In the genomic region with DNA sequence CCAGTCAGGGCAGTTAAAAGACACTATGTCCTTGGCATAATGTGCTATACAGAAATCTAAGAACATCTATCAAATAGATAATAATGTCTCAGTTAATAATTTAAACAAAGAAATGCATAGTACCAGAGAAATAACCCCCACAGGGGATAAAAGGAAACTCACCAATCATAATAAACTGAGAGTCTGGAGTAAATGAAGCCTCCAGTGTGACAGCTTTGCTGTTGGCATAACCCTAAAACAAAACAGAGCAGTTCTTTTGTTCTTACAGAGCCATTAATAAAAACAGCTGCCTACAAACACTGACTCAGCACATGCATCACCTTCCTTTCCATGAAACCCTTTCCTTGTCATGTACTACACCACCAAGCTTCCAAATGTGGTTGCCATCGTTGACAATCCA, we compare ENCODE assay signal across 17 cellular contexts. TPM values are rescaled to one million over a fixed set of nuclear protein-coding genes. Genes with fewer than 3 reads are reported as not detected.
DNase-seq lines count a peak whose midpoint lies in the region; ATAC-seq, FAIRE-seq and TF ChIP-seq lines count a peak whose summit lies in the region.
"Had no signal": no experiment of that assay in that cellular context is flagged by ENCODE, and none has a peak within 500 bp of the region (broad histone marks: within the 10 kb centered on the region; RNA-seq: fewer than 3 reads in every experiment).

No MANE protein-coding gene starts in this region.

- CTCF ChIA-PET in HepG2 (lab: Yijun Ruan, JAX; ENCODE audit: low intra/inter-chr PET ratio, low total read pairs), result no interaction called here

- H3K4me3 ChIP-seq in HepG2 (replicated peaks in 1 of 3; ENCODE audit: insufficient read depth in 1 of 3, low read depth in 2 of 3, low read length in 3 of 3) (no peak overlapping the region), right lobe of liver (no peak overlapping the region), fibroblast of pulmonary artery (replicated peaks; ENCODE audit: low read depth, low read length) (no peak overlapping the region), osteoblast (ENCODE audit: insufficient read depth, low read length) (no peak overlapping the region)
- H3K4me3 ChIP-seq: GM12878, lung had no signal

- in situ Hi-C loops in HepG2 (cut with HindIII; ENCODE audit: extremely low pct_ligation_motif_present, low pct_unique_long_range_greater_than_20kb), result no loop called here

- no TSS peak for BruUV-seq in HepG2 (replicated peaks; lab: Mats Ljungman, UMichigan)

- no peak for FAIRE-seq in HepG2 (lab: Jason Lieb, UNC)
- FAIRE-seq: G401.6, GM12878 had no signal

- TF ChIP-seq POLR2A in HepG2 (IDR thresholded peaks at IDR 0.05; ENCODE audit: insufficient read depth in 1 of 2, low read depth in 2 of 2, low read length in 2 of 2) (no peak), right lobe of liver (IDR thresholded peaks at IDR 0.05) (no peak)

- H3K27me3 Mint-ChIP-seq in activated T-helper 17 cell treated with anti-CD3 and anti-CD28 coated beads, Interleukin-2, amount 50 U/mL, for 72 hours, result no peaks in the 10 kb centered on the region
- H3K27me3 Mint-ChIP-seq in stimulated activated memory B cell treated with anti-CD40 and anti-IgM and Interleukin-4, amounts not matched to agents 10 μg/mL and 1 μg/mL and 100 μg/mL, for 72 hours, result no peaks in the 10 kb centered on the region

- H3K36me3 Mint-ChIP-seq in activated T-helper 17 cell treated with anti-CD3 and anti-CD28 coated beads, Interleukin-2, amount 50 U/mL, for 72 hours (ENCODE audit: low read depth), result peaks cover 100% of the 10 kb centered on the region
- H3K36me3 Mint-ChIP-seq in stimulated activated memory B cell treated with anti-CD40 and anti-IgM and Interleukin-4, amounts not matched to agents 10 μg/mL and 1 μg/mL and 100 μg/mL, for 72 hours, result peaks cover 79% of the 10 kb centered on the region

- H3K4me2 ChIP-seq in HepG2 (ENCODE audit: low read depth, low read length) (no peak overlapping the region), osteoblast (ENCODE audit: insufficient read depth, low read length) (no peak overlapping the region)

- intact Hi-C loops in HepG2 (cut with micrococcal nuclease; ENCODE audit: unreplicated experiment), result no loop called here
- intact Hi-C loops in right lobe of liver (cut with DNase I), result no loop called here

- H2AFZ ChIP-seq in HepG2 (ENCODE audit: low read length), result no peak overlapping the region
- H2AFZ ChIP-seq in osteoblast (ENCODE audit: low read length), result no peak overlapping the region

- no peaks in the 10 kb centered on the region for H3K9me3 Mint-ChIP-seq in activated T-helper 17 cell treated with anti-CD3 and anti-CD28 coated beads, Interleukin-2, amount 50 U/mL, for 72 hours
- H3K9me3 Mint-ChIP-seq in stimulated activated memory B cell treated with anti-CD40 and anti-IgM and Interleukin-4, amounts not matched to agents 10 μg/mL and 1 μg/mL and 100 μg/mL, for 72 hours, result no peaks in the 10 kb centered on the region
- H3K9me3 Mint-ChIP-seq: neural crest cell had no signal

- no peaks in the 10 kb centered on the region for H3K9me3 ChIP-seq in HepG2 (ENCODE audit: low read length)
- no peaks in the 10 kb centered on the region for H3K9me3 ChIP-seq in right lobe of liver
- H3K9me3 ChIP-seq in osteoblast (ENCODE audit: low read depth, low read length), result no peaks in the 10 kb centered on the region

- H3K4me1 ChIP-seq in HepG2 (ENCODE audit: insufficient read depth, low read length) (no peaks in the 10 kb centered on the region), right lobe of liver (peaks cover 0 to under 1% (median 0%) of the 10 kb centered on the region in 4 donors), osteoblast (ENCODE audit: insufficient read depth, low read length) (peaks cover under 1% of the 10 kb centered on the region)

- TF ChIP-seq EP300 in HepG2 (IDR thresholded peaks at IDR 0.05; ENCODE audit: low read depth in 2 of 2, low read length in 2 of 2) (no peak), HepG2 (CRISPR knock-in tag; IDR thresholded peaks at IDR 0.05; ENCODE audit: borderline replicate concordance) (no peak)

- peaks cover 44 to 95% of the 10 kb centered on the region in 2 experiments for H3K36me3 ChIP-seq in HepG2 (replicated peaks in 1 of 2; ENCODE audit: control insufficient read depth in 1 of 2, insufficient read depth in 2 of 2, low read length in 2 of 2)
- peaks cover 14 to 96% (median 63%) of the 10 kb centered on the region in 4 donors for H3K36me3 ChIP-seq in right lobe of liver
- H3K36me3 ChIP-seq in osteoblast (ENCODE audit: insufficient read depth, low read length), result peaks cover 89% of the 10 kb centered on the region

- TF ChIP-seq RAD21 in HepG2 (CRISPR knock-in tag; IDR thresholded peaks at IDR 0.05), result no peak

- ATAC-seq in HepG2 (no peak), right lobe of liver (no peak)
- peak; percentile 74 for ATAC-seq in activated T-helper 17 cell treated with anti-CD3 and anti-CD28 coated beads, Interleukin-2, amount 50 U/mL, for 72 hours (replicated peaks)
- no peak for ATAC-seq in stimulated activated memory B cell treated with anti-CD40 and anti-IgM and Interleukin-4, amounts not matched to agents 10 μg/mL and 1 μg/mL and 100 μg/mL, for 72 hours
- ATAC-seq: GM12878 had no signal

- no peaks in the 10 kb centered on the region for H3K79me2 ChIP-seq in HepG2 (ENCODE audit: insufficient read depth, low read length)
- H3K79me2 ChIP-seq in osteoblast (ENCODE audit: insufficient read depth, low read length), result peaks cover 57% of the 10 kb centered on the region

- H3K9ac ChIP-seq in HepG2 (ENCODE audit: insufficient read depth, low read depth, low read length), result no peak overlapping the region

- peak overlapping the region; percentile 44 for H3K4me3 Mint-ChIP-seq in activated T-helper 17 cell treated with anti-CD3 and anti-CD28 coated beads, Interleukin-2, amount 50 U/mL, for 72 hours
- H3K4me3 Mint-ChIP-seq in stimulated activated memory B cell treated with anti-CD40 and anti-IgM and Interleukin-4, amounts not matched to agents 10 μg/mL and 1 μg/mL and 100 μg/mL, for 72 hours, result no peak overlapping the region
- H3K4me3 Mint-ChIP-seq: neural crest cell had no signal

- WGBS in HepG2 (ENCODE audit: low lambda C conversion rate), result 82% methylated on average over 1 of the region's 1 CpG
- 57% methylated on average over 1 of the region's 1 CpG for WGBS in right lobe of liver (ENCODE audit: insufficient coverage, low coverage, low lambda C conversion rate, missing lambda C conversion rate)

- TF ChIP-seq CTCF in HepG2 (CRISPR knock-in tag; IDR thresholded peaks at IDR 0.05), result no peak
- no peak for TF ChIP-seq CTCF in right lobe of liver (IDR thresholded peaks at IDR 0.05)
- no peak for TF ChIP-seq CTCF in fibroblast of pulmonary artery (IDR thresholded peaks at IDR 0.05; ENCODE audit: low read length, missing control alignments)
- no peak for TF ChIP-seq CTCF in osteoblast (IDR thresholded peaks at IDR 0.05; ENCODE audit: extremely low read depth, low read depth, low read length)

- H3K27me3 ChIP-seq in HepG2 (ENCODE audit: control insufficient read depth in 1 of 2, insufficient read depth in 2 of 2, low read length in 2 of 2) (no peaks in the 10 kb centered on the region), right lobe of liver (no peaks in the 10 kb centered on the region), osteoblast (ENCODE audit: insufficient read depth, low read length) (no peaks in the 10 kb centered on the region)

- POLR2A ChIA-PET in HepG2 (lab: Yijun Ruan, JAX), result no interaction called here

- H3K27ac Mint-ChIP-seq in activated T-helper 17 cell treated with anti-CD3 and anti-CD28 coated beads, Interleukin-2, amount 50 U/mL, for 72 hours, result peak overlapping the region; percentile 74
- H3K27ac Mint-ChIP-seq in stimulated activated memory B cell treated with anti-CD40 and anti-IgM and Interleukin-4, amounts not matched to agents 10 μg/mL and 1 μg/mL and 100 μg/mL, for 72 hours, result peak overlapping the region; percentile 35

- H3K4me1 Mint-ChIP-seq in activated T-helper 17 cell treated with anti-CD3 and anti-CD28 coated beads, Interleukin-2, amount 50 U/mL, for 72 hours, result peaks cover 70% of the 10 kb centered on the region
- H3K4me1 Mint-ChIP-seq in stimulated activated memory B cell treated with anti-CD40 and anti-IgM and Interleukin-4, amounts not matched to agents 10 μg/mL and 1 μg/mL and 100 μg/mL, for 72 hours, result peaks cover 33% of the 10 kb centered on the region
- H3K4me1 Mint-ChIP-seq: neural crest cell had no signal

- H3K27ac ChIP-seq in HepG2 (ENCODE audit: extremely low read length, insufficient read depth, low read length) (no peak overlapping the region), right lobe of liver (no peak overlapping the region), osteoblast (ENCODE audit: low read depth, low read length) (no peak overlapping the region)
- H3K27ac ChIP-seq: HL-60, VCaP had no signal

- DNase-seq in HepG2 (ENCODE audit: low spot score), result no peak
- no peak for DNase-seq in right lobe of liver
- DNase-seq in fibroblast of pulmonary artery (ENCODE audit: low read depth), result peak; percentile 53
- DNase-seq in CD1c-positive myeloid dendritic cell (ENCODE audit: extremely low spot score), result no peak
- no peak for DNase-seq in Kasumi-1 (lab: John Stamatoyannopoulos, UW)
- DNase-seq in osteoblast (ENCODE audit: insufficient read length, low spot score, missing footprints), result no peak
- DNase-seq: activated CD8-positive, alpha-beta memory T cell treated with anti-CD3 and anti-CD28 coated beads, Interleukin-2, amount 50 U/mL, for 4 hours; cerebellar nuclear complex; NCI-H1417 treated with DMSO at 0.1 percent for 48 hours had no signal

- H4K20me1 ChIP-seq in HepG2 (ENCODE audit: insufficient read depth, low read length) (no peaks in the 10 kb centered on the region), osteoblast (ENCODE audit: insufficient read depth, low read length) (peaks cover 22% of the 10 kb centered on the region)

RNA-seq across cellular contexts. Expression of a gene that starts 13.5 kb away (rescaled TPM):
- 1.5 and 2.5 TPM in 2 replicates for total RNA-seq in HepG2 (2016; rRNA removed; fragmentation: Illumina TruSeq; extraction: Trizol)
- total RNA-seq in HepG2 (2016; cell fraction: cytosol; rRNA removed; fragmentation: Illumina TruSeq; extraction: Trizol; ENCODE audit: low read depth), result 0.91 and 1.1 TPM in 2 replicates
- total RNA-seq in HepG2 (2016; cell fraction: insoluble cytoplasmic fraction; rRNA removed; fragmentation: Illumina TruSeq; extraction: Trizol), result 2.2 and 2.4 TPM in 2 replicates
- 2.7 and 3.5 TPM in 2 replicates for total RNA-seq in HepG2 (2016; cell fraction: membrane; rRNA removed; fragmentation: Illumina TruSeq; extraction: Trizol)
- 2.0 and 2.1 TPM in 2 replicates for total RNA-seq in HepG2 (2016; cell fraction: nucleus; rRNA removed; fragmentation: Illumina TruSeq; extraction: Trizol)
- polyA plus RNA-seq in HepG2 (2011; rRNA removed), result 5.9 and 6.9 TPM in 2 replicates
- 4.4 and 5.2 TPM in 2 replicates for polyA plus RNA-seq in HepG2 (2011; cell fraction: cytosol; rRNA removed)
- 20.6 and 21.3 TPM in 2 replicates for polyA plus RNA-seq in HepG2 (2011; cell fraction: nucleus; rRNA removed)
- 4.0 and 4.5 TPM in 2 replicates for polyA plus RNA-seq in HepG2 (2012)
- 0.99 and 1.1 TPM in 2 replicates for polyA plus RNA-seq in HepG2 (2016; cell fraction: cytosol; fragmentation: Illumina TruSeq; extraction: Trizol; ENCODE audit: low read depth)
- polyA plus RNA-seq in HepG2 (2016; cell fraction: insoluble cytoplasmic fraction; fragmentation: Illumina TruSeq; extraction: Trizol; ENCODE audit: low read depth), result 2.0 and 2.3 TPM in 2 replicates
- polyA plus RNA-seq in HepG2 (2016; cell fraction: membrane; fragmentation: Illumina TruSeq; extraction: Trizol; ENCODE audit: low read depth), result 2.3 and 2.5 TPM in 2 replicates
- 3.6 and 4.3 TPM in 2 replicates for polyA plus RNA-seq in HepG2 (2016; cell fraction: nucleus; fragmentation: Illumina TruSeq; extraction: Trizol; ENCODE audit: insufficient read depth, low read depth)
- polyA minus RNA-seq in HepG2 (2011; rRNA and poly(A)+ RNA removed; ENCODE audit: low replicate concordance), result 8.9 and 14.9 TPM in 2 replicates
- polyA minus RNA-seq in HepG2 (2011; cell fraction: cytosol; rRNA and poly(A)+ RNA removed), result 1.5 and 1.9 TPM in 2 replicates
- polyA minus RNA-seq in HepG2 (2011; cell fraction: nucleus; rRNA and poly(A)+ RNA removed), result 2.7 and 3.7 TPM in 2 replicates
- total RNA-seq in right lobe of liver, result 1 to 10 TPM; 2.8 to 7.1 (median 4.5) TPM
- 100 to 1,000 TPM in 1 of 2 donors, 10 to 100 TPM in 1; 84.6 to 112 TPM for total RNA-seq in activated T-helper 17 cell treated with anti-CD3 and anti-CD28 coated beads, Interleukin-2, amount 50 U/mL, for 72 hours
- total RNA-seq in osteoblast, result 23.9 and 28.2 TPM in 2 replicates

RNA-seq across cellular contexts. Expression of a gene that starts 19.4 kb away (rescaled TPM):
- total RNA-seq in HepG2 (2016; rRNA removed; fragmentation: Illumina TruSeq; extraction: Trizol) (59.5 and 62.0 TPM in 2 replicates), right lobe of liver (10 to 100 TPM; 14.1 to 25.2 (median 20.7) TPM), osteoblast (54.2 and 58.3 TPM in 2 replicates)
- total RNA-seq in HepG2 (2016; cell fraction: cytosol; rRNA removed; fragmentation: Illumina TruSeq; extraction: Trizol; ENCODE audit: low read depth), result 6.3 and 6.7 TPM in 2 replicates
- total RNA-seq in HepG2 (2016; cell fraction: insoluble cytoplasmic fraction; rRNA removed; fragmentation: Illumina TruSeq; extraction: Trizol), result 58.9 and 60.5 TPM in 2 replicates
- 27.7 and 28.8 TPM in 2 replicates for total RNA-seq in HepG2 (2016; cell fraction: membrane; rRNA removed; fragmentation: Illumina TruSeq; extraction: Trizol)
- total RNA-seq in HepG2 (2016; cell fraction: nucleus; rRNA removed; fragmentation: Illumina TruSeq; extraction: Trizol), result 32.4 and 32.6 TPM in 2 replicates
- 39.1 and 41.9 TPM in 2 replicates for polyA plus RNA-seq in HepG2 (2011; rRNA removed)
- 23.5 and 37.7 TPM in 2 replicates for polyA plus RNA-seq in HepG2 (2011; cell fraction: cytosol; rRNA removed)
- 10.7 and 14.5 TPM in 2 replicates for polyA plus RNA-seq in HepG2 (2011; cell fraction: nucleus; rRNA removed)
- 48.3 and 52.2 TPM in 2 replicates for polyA plus RNA-seq in HepG2 (2012)
- polyA plus RNA-seq in HepG2 (2016; cell fraction: cytosol; fragmentation: Illumina TruSeq; extraction: Trizol; ENCODE audit: low read depth), result 3.6 and 4.2 TPM in 2 replicates
- polyA plus RNA-seq in HepG2 (2016; cell fraction: insoluble cytoplasmic fraction; fragmentation: Illumina TruSeq; extraction: Trizol; ENCODE audit: low read depth), result 60.6 and 66.1 TPM in 2 replicates
- polyA plus RNA-seq in HepG2 (2016; cell fraction: membrane; fragmentation: Illumina TruSeq; extraction: Trizol; ENCODE audit: low read depth), result 13.9 and 15.0 TPM in 2 replicates
- polyA plus RNA-seq in HepG2 (2016; cell fraction: nucleus; fragmentation: Illumina TruSeq; extraction: Trizol; ENCODE audit: insufficient read depth, low read depth), result 38.8 and 40.8 TPM in 2 replicates
- polyA minus RNA-seq in HepG2 (2011; rRNA and poly(A)+ RNA removed; ENCODE audit: low replicate concordance), result 52.7 and 77.7 TPM in 2 replicates
- 29.3 and 33.9 TPM in 2 replicates for polyA minus RNA-seq in HepG2 (2011; cell fraction: cytosol; rRNA and poly(A)+ RNA removed)
- polyA minus RNA-seq in HepG2 (2011; cell fraction: nucleus; rRNA and poly(A)+ RNA removed), result 28.7 and 33.2 TPM in 2 replicates
- 100 to 1,000 TPM in 1 of 2 donors, 10 to 100 TPM in 1; 81.1 to 106 TPM for total RNA-seq in activated T-helper 17 cell treated with anti-CD3 and anti-CD28 coated beads, Interleukin-2, amount 50 U/mL, for 72 hours

RNA-seq across cellular contexts. Expression of a gene that starts 20.1 kb away (rescaled TPM):
- total RNA-seq in HepG2 (2016; rRNA removed; fragmentation: Illumina TruSeq; extraction: Trizol) (45.5 and 49.1 TPM in 2 replicates), right lobe of liver (10 to 100 TPM; 12.9 to 34.4 (median 23.7) TPM), osteoblast (115 and 138 TPM in 2 replicates)
- 9.3 and 10.4 TPM in 2 replicates for total RNA-seq in HepG2 (2016; cell fraction: cytosol; rRNA removed; fragmentation: Illumina TruSeq; extraction: Trizol; ENCODE audit: low read depth)
- total RNA-seq in HepG2 (2016; cell fraction: insoluble cytoplasmic fraction; rRNA removed; fragmentation: Illumina TruSeq; extraction: Trizol), result 46.7 and 47.5 TPM in 2 replicates
- total RNA-seq in HepG2 (2016; cell fraction: membrane; rRNA removed; fragmentation: Illumina TruSeq; extraction: Trizol), result 18.1 and 19.8 TPM in 2 replicates
- total RNA-seq in HepG2 (2016; cell fraction: nucleus; rRNA removed; fragmentation: Illumina TruSeq; extraction: Trizol), result 19.0 and 20.5 TPM in 2 replicates
- polyA plus RNA-seq in HepG2 (2011; rRNA removed), result 108 and 123 TPM in 2 replicates
- polyA plus RNA-seq in HepG2 (2011; cell fraction: cytosol; rRNA removed), result 139 and 201 TPM in 2 replicates
- 105 and 112 TPM in 2 replicates for polyA plus RNA-seq in HepG2 (2011; cell fraction: nucleus; rRNA removed)
- polyA plus RNA-seq in HepG2 (2012), result 63.2 and 85.2 TPM in 2 replicates
- 10.6 and 11.3 TPM in 2 replicates for polyA plus RNA-seq in HepG2 (2016; cell fraction: cytosol; fragmentation: Illumina TruSeq; extraction: Trizol; ENCODE audit: low read depth)
- polyA plus RNA-seq in HepG2 (2016; cell fraction: insoluble cytoplasmic fraction; fragmentation: Illumina TruSeq; extraction: Trizol; ENCODE audit: low read depth), result 55.3 and 58.3 TPM in 2 replicates
- 16.1 and 16.9 TPM in 2 replicates for polyA plus RNA-seq in HepG2 (2016; cell fraction: membrane; fragmentation: Illumina TruSeq; extraction: Trizol; ENCODE audit: low read depth)
- 37.2 and 39.4 TPM in 2 replicates for polyA plus RNA-seq in HepG2 (2016; cell fraction: nucleus; fragmentation: Illumina TruSeq; extraction: Trizol; ENCODE audit: insufficient read depth, low read depth)
- 46.6 and 135 TPM in 2 replicates for polyA minus RNA-seq in HepG2 (2011; rRNA and poly(A)+ RNA removed; ENCODE audit: low replicate concordance)
- 84.6 and 87.5 TPM in 2 replicates for polyA minus RNA-seq in HepG2 (2011; cell fraction: cytosol; rRNA and poly(A)+ RNA removed)
- 18.5 and 25.0 TPM in 2 replicates for polyA minus RNA-seq in HepG2 (2011; cell fraction: nucleus; rRNA and poly(A)+ RNA removed)
- total RNA-seq in activated T-helper 17 cell treated with anti-CD3 and anti-CD28 coated beads, Interleukin-2, amount 50 U/mL, for 72 hours, result 100 to 1,000 TPM in 1 of 2 donors, 10 to 100 TPM in 1; 89.9 to 159 TPM

RNA-seq across cellular contexts. Expression of a gene that starts 28.6 kb away (rescaled TPM):
- total RNA-seq in HepG2 (2016; rRNA removed; fragmentation: Illumina TruSeq; extraction: Trizol) (91.7 and 126 TPM in 2 replicates), right lobe of liver (100 to 1,000 TPM in 4 of 6 experiments, 10 to 100 TPM in 2; 75.1 to 320 (median 178) TPM), osteoblast (13.8 and 15.0 TPM in 2 replicates)
- 33.8 and 34.0 TPM in 2 replicates for total RNA-seq in HepG2 (2016; cell fraction: cytosol; rRNA removed; fragmentation: Illumina TruSeq; extraction: Trizol; ENCODE audit: low read depth)
- 89.0 and 132 TPM in 2 replicates for total RNA-seq in HepG2 (2016; cell fraction: insoluble cytoplasmic fraction; rRNA removed; fragmentation: Illumina TruSeq; extraction: Trizol)
- total RNA-seq in HepG2 (2016; cell fraction: membrane; rRNA removed; fragmentation: Illumina TruSeq; extraction: Trizol), result 68.4 and 70.3 TPM in 2 replicates
- total RNA-seq in HepG2 (2016; cell fraction: nucleus; rRNA removed; fragmentation: Illumina TruSeq; extraction: Trizol), result 155 and 170 TPM in 2 replicates
- polyA plus RNA-seq in HepG2 (2011; rRNA removed), result 70.0 and 102 TPM in 2 replicates
- 57.2 and 86.0 TPM in 2 replicates for polyA plus RNA-seq in HepG2 (2011; cell fraction: cytosol; rRNA removed)
- polyA plus RNA-seq in HepG2 (2011; cell fraction: nucleus; rRNA removed), result 489 and 498 TPM in 2 replicates
- 41.5 and 43.2 TPM in 2 replicates for polyA plus RNA-seq in HepG2 (2012)
- polyA plus RNA-seq in HepG2 (2016; cell fraction: cytosol; fragmentation: Illumina TruSeq; extraction: Trizol; ENCODE audit: low read depth), result 21.7 and 24.0 TPM in 2 replicates
- polyA plus RNA-seq in HepG2 (2016; cell fraction: insoluble cytoplasmic fraction; fragmentation: Illumina TruSeq; extraction: Trizol; ENCODE audit: low read depth), result 64.0 and 68.6 TPM in 2 replicates
- polyA plus RNA-seq in HepG2 (2016; cell fraction: membrane; fragmentation: Illumina TruSeq; extraction: Trizol; ENCODE audit: low read depth), result 44.9 and 46.0 TPM in 2 replicates
- 216 and 226 TPM in 2 replicates for polyA plus RNA-seq in HepG2 (2016; cell fraction: nucleus; fragmentation: Illumina TruSeq; extraction: Trizol; ENCODE audit: insufficient read depth, low read depth)
- 13.9 and 184 TPM in 2 replicates for polyA minus RNA-seq in HepG2 (2011; rRNA and poly(A)+ RNA removed; ENCODE audit: low replicate concordance)
- 18.4 and 23.4 TPM in 2 replicates for polyA minus RNA-seq in HepG2 (2011; cell fraction: cytosol; rRNA and poly(A)+ RNA removed)
- polyA minus RNA-seq in HepG2 (2011; cell fraction: nucleus; rRNA and poly(A)+ RNA removed), result 164 and 185 TPM in 2 replicates
- 10 to 100 TPM; 22.8 to 25.2 TPM for total RNA-seq in activated T-helper 17 cell treated with anti-CD3 and anti-CD28 coated beads, Interleukin-2, amount 50 U/mL, for 72 hours

RNA-seq across cellular contexts. Expression of a gene that starts 33.6 kb away (rescaled TPM):
- not detected in 2 replicates for total RNA-seq in HepG2 (2016; rRNA removed; fragmentation: Illumina TruSeq; extraction: Trizol)
- not detected in 2 replicates for total RNA-seq in HepG2 (2016; cell fraction: cytosol; rRNA removed; fragmentation: Illumina TruSeq; extraction: Trizol; ENCODE audit: low read depth)
- total RNA-seq in HepG2 (2016; cell fraction: insoluble cytoplasmic fraction; rRNA removed; fragmentation: Illumina TruSeq; extraction: Trizol), result not detected in 2 replicates
- not detected in 2 replicates for total RNA-seq in HepG2 (2016; cell fraction: membrane; rRNA removed; fragmentation: Illumina TruSeq; extraction: Trizol)
- total RNA-seq in HepG2 (2016; cell fraction: nucleus; rRNA removed; fragmentation: Illumina TruSeq; extraction: Trizol), result not detected in 2 replicates
- 0.08 TPM in 1 of 2 replicates, not detected in the other for polyA plus RNA-seq in HepG2 (2011; rRNA removed)
- 0.01 TPM in 2 replicates for polyA plus RNA-seq in HepG2 (2011; cell fraction: cytosol; rRNA removed)
- 0.88 and 0.95 TPM in 2 replicates for polyA plus RNA-seq in HepG2 (2011; cell fraction: nucleus; rRNA removed)
- polyA plus RNA-seq in HepG2 (2012), result 0.31 TPM in 1 of 2 replicates, not detected in the other
- polyA plus RNA-seq in HepG2 (2016; cell fraction: cytosol; fragmentation: Illumina TruSeq; extraction: Trizol; ENCODE audit: low read depth), result not detected in 2 replicates
- not detected in 2 replicates for polyA plus RNA-seq in HepG2 (2016; cell fraction: insoluble cytoplasmic fraction; fragmentation: Illumina TruSeq; extraction: Trizol; ENCODE audit: low read depth)
- polyA plus RNA-seq in HepG2 (2016; cell fraction: membrane; fragmentation: Illumina TruSeq; extraction: Trizol; ENCODE audit: low read depth), result not detected in 2 replicates
- polyA plus RNA-seq in HepG2 (2016; cell fraction: nucleus; fragmentation: Illumina TruSeq; extraction: Trizol; ENCODE audit: insufficient read depth, low read depth), result not detected in 2 replicates
- 0.14 TPM in 1 of 2 replicates, not detected in the other for polyA minus RNA-seq in HepG2 (2011; rRNA and poly(A)+ RNA removed; ENCODE audit: low replicate concordance)
- not detected in 2 replicates for polyA minus RNA-seq in HepG2 (2011; cell fraction: cytosol; rRNA and poly(A)+ RNA removed)
- polyA minus RNA-seq in HepG2 (2011; cell fraction: nucleus; rRNA and poly(A)+ RNA removed), result 0.25 and 0.26 TPM in 2 replicates
- under 1 TPM in 4 of 6 experiments, not detected in 2; 0.12 to 0.59 (median 0.24) TPM for total RNA-seq in right lobe of liver
- total RNA-seq in activated T-helper 17 cell treated with anti-CD3 and anti-CD28 coated beads, Interleukin-2, amount 50 U/mL, for 72 hours, result under 1 TPM; 0.30 to 0.93 TPM
- not detected in 2 replicates for total RNA-seq in osteoblast
- total RNA-seq: neural crest cell had no signal
